Comparison of ENCODE assay signal across 22 cellular contexts in the genomic region with DNA sequence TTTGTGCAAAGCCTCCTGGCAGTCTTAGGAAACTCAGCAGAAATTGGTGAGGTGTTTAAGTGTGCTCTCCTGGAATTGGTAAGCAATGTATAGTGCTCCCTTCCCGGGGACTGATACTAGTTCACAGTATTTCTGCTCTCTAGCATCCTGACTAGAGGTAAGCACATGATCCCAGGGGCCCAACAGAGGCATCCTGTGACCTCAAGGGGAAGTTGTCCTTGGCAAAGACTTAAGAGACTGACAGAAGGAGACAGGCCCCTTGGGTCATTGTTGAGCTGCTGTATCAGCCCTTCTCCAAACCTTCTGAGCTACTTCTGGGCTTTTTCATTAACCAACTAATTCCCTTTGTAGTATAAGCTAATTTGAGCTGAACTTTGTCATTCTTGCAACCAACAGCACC. TPM values are rescaled to one million over a fixed set of nuclear protein-coding genes. Genes with fewer than 3 reads are reported as not detected.
DNase-seq lines count a peak whose midpoint lies in the region; ATAC-seq and TF ChIP-seq lines count a peak whose summit lies in the region.
"Had no signal": no experiment of that assay in that cellular context is flagged by ENCODE, and none has a peak within 500 bp of the region (broad histone marks: within the 10 kb centered on the region; RNA-seq: fewer than 3 reads in every experiment).

No MANE protein-coding gene starts in this region.

- H3K9me3 ChIP-seq in Peyer's patch (peaks cover 0 to 4% (median 2%) of the 10 kb centered on the region in 4 donors), WERI-Rb-1 (ENCODE audit: severe bottlenecking) (peaks cover 14% of the 10 kb centered on the region)
- H3K9me3 ChIP-seq: BE2C, psoas muscle, sigmoid colon had no signal

- TF ChIP-seq POLR2A in Peyer's patch (IDR thresholded peaks at IDR 0.05) (no peak), erythroblast (IDR thresholded peaks at IDR 0.05; ENCODE audit: low read length) (no peak)

- TF ChIP-seq CTCF in natural killer cell (IDR thresholded peaks at IDR 0.05) = no peak
- no peak for TF ChIP-seq CTCF in Peyer's patch (IDR thresholded peaks at IDR 0.05)
- TF ChIP-seq CTCF in WERI-Rb-1 (IDR thresholded peaks at IDR 0.05; ENCODE audit: low read depth, low read length) = no peak

- H3K27ac Mint-ChIP-seq in natural killer cell = peak overlapping the region; percentile 18 to 48
- no peak overlapping the region for H3K27ac Mint-ChIP-seq in natural killer cell treated with Interleukin-12 subunit alpha and Interleukin-12 subunit beta and Interleukin-15 and Interleukin-18, amount 100 ng/mL, for 72 hours
- H3K27ac Mint-ChIP-seq: activated naive CD8-positive, alpha-beta T cell treated with anti-CD3 and anti-CD28 coated beads for 36 hours had no signal

- no peaks in the 10 kb centered on the region for H3K9me3 Mint-ChIP-seq in natural killer cell
- H3K9me3 Mint-ChIP-seq in natural killer cell treated with Interleukin-12 subunit alpha and Interleukin-12 subunit beta and Interleukin-15 and Interleukin-18, amount 100 ng/mL, for 72 hours = peaks cover 5% of the 10 kb centered on the region

- no peaks in the 10 kb centered on the region for H3K27me3 Mint-ChIP-seq in natural killer cell (ENCODE audit: low read depth in 2 of 2)
- H3K27me3 Mint-ChIP-seq in natural killer cell treated with Interleukin-12 subunit alpha and Interleukin-12 subunit beta and Interleukin-15 and Interleukin-18, amount 100 ng/mL, for 72 hours = no peaks in the 10 kb centered on the region
- H3K27me3 Mint-ChIP-seq: activated naive CD8-positive, alpha-beta T cell treated with anti-CD3 and anti-CD28 coated beads for 36 hours had no signal

- H3K4me3 ChIP-seq in Peyer's patch (no peak overlapping the region), WERI-Rb-1 (ENCODE audit: low read depth, low read length) (no peak overlapping the region)
- H3K4me3 ChIP-seq: esophagus squamous epithelium, MG63, psoas muscle, sigmoid colon, SJSA1, tibial nerve had no signal

- DNase-seq in natural killer cell (no peak), Peyer's patch (peak in 1 of 3 donors; percentile 7), medulla oblongata (ENCODE audit: extremely low spot score) (peak; percentile 58), erythroblast (lab: John Stamatoyannopoulos, UW) (no peak), hepatic stellate cell (ENCODE audit: low spot score) (no peak), WERI-Rb-1 (no peak)
- DNase-seq in natural killer cell treated with Interleukin-12 subunit alpha and Interleukin-12 subunit beta and Interleukin-15 and Interleukin-18, amount 100 ng/mL, for 72 hours (ENCODE audit: low spot score) = no peak
- DNase-seq: activated CD4-positive, CD25-positive, alpha-beta regulatory T cell; activated effector memory CD4-positive, alpha-beta T cell treated with Interleukin-2 at 50 U/mL for 16 hours; BE2C; cortex of kidney; esophagus squamous epithelium; NCI-H1436 treated with DMSO at 0.1 percent for 48 hours; NCI-H2107; psoas muscle; sigmoid colon had no signal

- H3K4me3 Mint-ChIP-seq in natural killer cell = no peak overlapping the region
- H3K4me3 Mint-ChIP-seq in natural killer cell treated with Interleukin-12 subunit alpha and Interleukin-12 subunit beta and Interleukin-15 and Interleukin-18, amount 100 ng/mL, for 72 hours = no peak overlapping the region
- H3K4me3 Mint-ChIP-seq: activated naive CD8-positive, alpha-beta T cell treated with anti-CD3 and anti-CD28 coated beads for 36 hours had no signal

- no peaks in the 10 kb centered on the region for H3K36me3 Mint-ChIP-seq in natural killer cell
- peaks cover 4% of the 10 kb centered on the region for H3K36me3 Mint-ChIP-seq in natural killer cell treated with Interleukin-12 subunit alpha and Interleukin-12 subunit beta and Interleukin-15 and Interleukin-18, amount 100 ng/mL, for 72 hours

- no peaks in the 10 kb centered on the region for H3K27me3 ChIP-seq in Peyer's patch
- no peaks in the 10 kb centered on the region for H3K27me3 ChIP-seq in WERI-Rb-1 (ENCODE audit: insufficient read depth, low read depth, severe bottlenecking)
- H3K27me3 ChIP-seq: BE2C, esophagus squamous epithelium, foreskin keratinocyte, MG63, sigmoid colon, SJSA1, tibial nerve had no signal

- ATAC-seq in natural killer cell (no peak), HG03457 (IDR thresholded peaks at IDR 0.05; ENCODE audit: unreplicated experiment) (no peak)
- ATAC-seq in natural killer cell treated with Interleukin-12 subunit alpha and Interleukin-12 subunit beta and Interleukin-15 and Interleukin-18, amount 100 ng/mL, for 72 hours = no peak
- ATAC-seq: foreskin keratinocyte, psoas muscle had no signal

- H3K4me1 ChIP-seq in Peyer's patch = peaks cover 0 to 47% (median 10%) of the 10 kb centered on the region in 4 donors
- H3K4me1 ChIP-seq: foreskin keratinocyte had no signal

- H3K27ac ChIP-seq in Peyer's patch = peak overlapping the region in 3 of 4 donors; percentile 14 to 75 (median 66)
- no peak overlapping the region for H3K27ac ChIP-seq in WERI-Rb-1
- H3K27ac ChIP-seq: foreskin keratinocyte, sigmoid colon, SJSA1 had no signal

- peaks cover 37 to 45% of the 10 kb centered on the region in 2 donors for H3K4me1 Mint-ChIP-seq in natural killer cell
- H3K4me1 Mint-ChIP-seq in natural killer cell treated with Interleukin-12 subunit alpha and Interleukin-12 subunit beta and Interleukin-15 and Interleukin-18, amount 100 ng/mL, for 72 hours (ENCODE audit: low read depth in 2 of 2) = peaks cover 30 to 39% of the 10 kb centered on the region in 2 donors

- H3K36me3 ChIP-seq in Peyer's patch (no peaks in the 10 kb centered on the region), WERI-Rb-1 (peaks cover 6% of the 10 kb centered on the region)
- H3K36me3 ChIP-seq: BE2C, esophagus squamous epithelium, sigmoid colon, tibial nerve had no signal

- intact Hi-C loops in natural killer cell (cut with micrococcal nuclease) = loop anchor here (1.0 kb wide), 1 partner anchor 45 kb away; no protein-coding TSS in a partner anchor

RNA-seq across cellular contexts. Expression of a gene that starts 4.4 kb away (rescaled TPM):
- 10 to 100 TPM; 47.4 to 53.7 (median 53.2) TPM for total RNA-seq in natural killer cell
- total RNA-seq in natural killer cell treated with Interleukin-12 subunit alpha and Interleukin-12 subunit beta and Interleukin-15 and Interleukin-18, amount 100 ng/mL, for 72 hours = 10 to 100 TPM; 31.9 to 43.4 TPM
- 10 to 100 TPM; 42.6 to 70.4 (median 55.1) TPM for total RNA-seq in Peyer's patch

RNA-seq across cellular contexts. Expression of a gene that starts 20.0 kb away (rescaled TPM):
- total RNA-seq in natural killer cell (10 to 100 TPM; 50.0 to 71.2 (median 55.6) TPM), Peyer's patch (100 to 1,000 TPM in 1 of 4 donors, 10 to 100 TPM in 3; 89.1 to 131 (median 94.7) TPM)
- total RNA-seq in natural killer cell treated with Interleukin-12 subunit alpha and Interleukin-12 subunit beta and Interleukin-15 and Interleukin-18, amount 100 ng/mL, for 72 hours = 10 to 100 TPM; 38.1 to 55.8 TPM

Comparison
In these comparisons a context has a peak if more than half of its experiments do, and no peak if none do; other contexts are left out.
1. H3K27ac Mint-ChIP-seq: peak in natural killer cell (2 of 2); none in natural killer cell treated with Interleukin-12 subunit alpha and Interleukin-12 subunit beta and Interleukin-15 and Interleukin-18, amount 100 ng/mL, for 72 hours (0 of 2).